1 cellular context compared by ENCODE assay signal in the genomic region with DNA sequence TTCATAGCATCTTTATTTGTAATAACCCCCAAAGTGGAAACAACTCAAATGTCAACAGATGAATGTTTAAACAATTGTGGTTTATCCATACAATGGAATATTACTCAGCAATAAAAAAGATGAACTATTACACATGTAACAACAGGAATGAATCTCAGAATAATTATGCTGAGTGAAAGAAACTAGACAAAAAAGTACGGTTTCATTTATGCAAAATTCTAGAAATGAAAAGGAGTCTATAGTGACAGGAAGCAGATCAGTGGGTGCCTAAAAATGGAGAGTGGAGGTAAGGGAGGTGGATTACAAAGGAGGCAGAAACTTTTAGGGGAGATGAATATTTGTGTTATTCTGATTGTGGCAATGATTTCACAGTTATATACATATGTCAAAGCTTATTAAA.
A peak's percentile ranks its signal among the peaks of the same experiment; 100 is the strongest.
TF ChIP-seq lines count a peak whose summit lies in the region.

No MANE protein-coding gene starts in this region.

TF ChIP-seq in HEK293, 187 proteins besides CTCF, POLR2A, EP300 and RAD21 (continued from another document):
- peak; percentile 98 for TF ChIP-seq ZNF146 (tag by site-specific recombination; IDR thresholded peaks at IDR 0.05)
